8 cellular contexts compared by ENCODE assay signal in genomic region chr1:84632975-84633427, GRCh38. TPM values are rescaled to one million over a fixed set of nuclear protein-coding genes. Genes with fewer than 3 reads are reported as not detected.
DNase-seq lines count a peak whose midpoint lies in the region; ATAC-seq, FAIRE-seq and TF ChIP-seq lines count a peak whose summit lies in the region.

No MANE protein-coding gene starts in this region.

- H3K4me1 Mint-ChIP-seq in nephron progenitor cell: peaks cover 34% of the 10 kb centered on the region

- ATAC-seq in GM18861 (IDR thresholded peaks at IDR 0.05; ENCODE audit: unreplicated experiment): peak; percentile 52
- ATAC-seq in HG03432 (IDR thresholded peaks at IDR 0.05; ENCODE audit: unreplicated experiment): peak; percentile 67
- ATAC-seq in GM18498 (IDR thresholded peaks at IDR 0.05; ENCODE audit: unreplicated experiment): no peak

- H3K9me3 Mint-ChIP-seq in nephron progenitor cell: peaks cover 11% of the 10 kb centered on the region

- peak overlapping the region; percentile 74 for H3K27ac Mint-ChIP-seq in nephron progenitor cell

- no peak overlapping the region for H3K4me3 ChIP-seq in bronchial epithelial cell (ENCODE audit: low read depth, low read length)

- H3K36me3 Mint-ChIP-seq in nephron progenitor cell (ENCODE audit: low read depth): no peaks in the 10 kb centered on the region

- FAIRE-seq in bronchial epithelial cell (lab: Jason Lieb, UNC): no peak

- H3K36me3 ChIP-seq in bronchial epithelial cell (ENCODE audit: control insufficient read depth, insufficient read depth, low read length): no peaks in the 10 kb centered on the region

- no peak overlapping the region for H3K4me3 Mint-ChIP-seq in nephron progenitor cell

- peaks cover 9% of the 10 kb centered on the region for H3K27me3 Mint-ChIP-seq in nephron progenitor cell (ENCODE audit: low read depth, poor library complexity)

- H3K27me3 ChIP-seq in bronchial epithelial cell (ENCODE audit: control insufficient read depth, insufficient read depth, low read length): no peaks in the 10 kb centered on the region

- DNase-seq in bronchial epithelial cell (ENCODE audit: low read depth): peak; percentile 84
- DNase-seq in nephron progenitor cell: no peak
- no peak for DNase-seq in iPS-NIHi11 (ENCODE audit: low spot score)
- no peak for DNase-seq in activated T-cell treated with anti-CD3 and anti-CD28 coated beads, Interleukin-2, amount 50 U/mL, for 48 hours
- DNase-seq in activated gamma-delta T cell (lab: John Stamatoyannopoulos, UW): no peak

- TF ChIP-seq CTCF in bronchial epithelial cell (IDR thresholded peaks at IDR 0.05; ENCODE audit: insufficient read depth, low read length, severe bottlenecking): no peak
- TF ChIP-seq CTCF in nephron progenitor cell (IDR thresholded peaks at IDR 0.05): no peak

RNA-seq across cellular contexts. Expression of gene SSX2IP, which starts 57.3 kb away (rescaled TPM):
- total RNA-seq in bronchial epithelial cell: 11.6 and 11.8 TPM in 2 replicates

RNA-seq across cellular contexts. Expression of gene CTBS, which starts 58.8 kb away (rescaled TPM):
- total RNA-seq in bronchial epithelial cell: 7.4 and 7.7 TPM in 2 replicates
